ENCODE assay signal across 8 cellular contexts in genomic region chr2:112765251-112765650, GRCh38. TPM values are rescaled to one million over a fixed set of nuclear protein-coding genes. Genes with fewer than 3 reads are reported as not detected.
DNase-seq lines count a peak whose midpoint lies in the region; ATAC-seq lines count a peak whose summit lies in the region.

No MANE protein-coding gene starts in this region.

- H3K36me3 ChIP-seq in MG63 = peaks cover 27% of the 10 kb centered on the region
- no peaks in the 10 kb centered on the region for H3K36me3 ChIP-seq in duodenal mucosa (ENCODE audit: control insufficient read depth in 1 of 2, insufficient read depth in 2 of 2, low read length in 2 of 2)
- peaks cover 2 to 22% of the 10 kb centered on the region in 2 donors for H3K36me3 ChIP-seq in neuronal stem cell (replicated peaks in 1 of 2; ENCODE audit: control insufficient read depth in 2 of 2, insufficient read depth in 2 of 2, low read length in 2 of 2)

- H2AK5ac ChIP-seq in neuronal stem cell (ENCODE audit: low read depth, low read length) = no peak overlapping the region

- peaks cover 2% of the 10 kb centered on the region for H3K79me1 ChIP-seq in neuronal stem cell (ENCODE audit: low read depth, low read length)

- peak overlapping the region; percentile 97 for H2AFZ ChIP-seq in neuronal stem cell (ENCODE audit: low read length)

- H3K27me3 ChIP-seq in MG63 = no peaks in the 10 kb centered on the region
- H3K27me3 ChIP-seq in duodenal mucosa (ENCODE audit: control insufficient read depth in 1 of 2, insufficient read depth in 2 of 2, low read length in 2 of 2) = no peaks in the 10 kb centered on the region
- H3K27me3 ChIP-seq in neuronal stem cell (ENCODE audit: control insufficient read depth in 3 of 3, insufficient read depth in 3 of 3, low read depth in 1 of 3, low read length in 3 of 3) = no peaks in the 10 kb centered on the region

- H3K18ac ChIP-seq in neuronal stem cell (ENCODE audit: low read length) = no peak overlapping the region

- no CpG with 5 or more reads among the region's 4 CpGs for WGBS in neuronal stem cell (ENCODE audit: extremely low coverage in 2 of 2, insufficient read length in 2 of 2, insufficient replicate concordance in 1 of 2), 2 donors

- H2BK15ac ChIP-seq in neuronal stem cell (ENCODE audit: low read length) = no peak overlapping the region

- no peak overlapping the region for H2BK5ac ChIP-seq in neuronal stem cell (ENCODE audit: low read length)

- H3K23ac ChIP-seq in neuronal stem cell (ENCODE audit: low read depth, low read length, poor library complexity) = no peak overlapping the region

- peak; percentile 8 for DNase-seq in DMS79 (lab: John Stamatoyannopoulos, UW)
- no peak for DNase-seq in MG63
- DNase-seq in neuronal stem cell (ENCODE audit: low spot score) = no peak
- DNase-seq in NCI-H2029 treated with DMSO at 0.1 percent for 48 hours (lab: John Stamatoyannopoulos, UW) = no peak
- no peak for DNase-seq in caudate nucleus (lab: John Stamatoyannopoulos, UW)
- no peak for DNase-seq in KG1 (lab: John Stamatoyannopoulos, UW)

- H2BK12ac ChIP-seq in neuronal stem cell (ENCODE audit: low read length) = no peak overlapping the region

- H3K9ac ChIP-seq in duodenal mucosa (ENCODE audit: low read depth in 1 of 2, low read length in 2 of 2) (peak overlapping the region; percentile 35 to 57), neuronal stem cell (ENCODE audit: low read depth, low read length, poor library complexity) (no peak overlapping the region)

- peaks cover 5% of the 10 kb centered on the region for H3K9me3 ChIP-seq in MG63
- H3K9me3 ChIP-seq in duodenal mucosa (ENCODE audit: control insufficient read depth in 1 of 2, low read length in 2 of 2) = no peaks in the 10 kb centered on the region
- H3K9me3 ChIP-seq in neuronal stem cell (replicated peaks in 1 of 2; ENCODE audit: control insufficient read depth in 2 of 2, insufficient read depth in 1 of 2, low read depth in 1 of 2, low read length in 2 of 2) = no peaks in the 10 kb centered on the region

- H3K4me2 ChIP-seq in neuronal stem cell (ENCODE audit: insufficient read depth, low read length, poor library complexity, severe bottlenecking) = no peak overlapping the region

- no peak overlapping the region for H4K91ac ChIP-seq in neuronal stem cell (ENCODE audit: low read depth, low read length, poor library complexity)

- H3K4me1 ChIP-seq in duodenal mucosa (ENCODE audit: control insufficient read depth in 1 of 2, insufficient read depth in 2 of 2, low read length in 2 of 2) (peaks cover 14 to 17% of the 10 kb centered on the region in 2 donors), neuronal stem cell (ENCODE audit: control insufficient read depth in 2 of 2, insufficient read depth in 1 of 2, low read depth in 1 of 2, low read length in 2 of 2) (peaks cover 0 to 5% of the 10 kb centered on the region in 2 donors)

- no peak overlapping the region for H3K14ac ChIP-seq in neuronal stem cell (ENCODE audit: low read length)

- H3K4me3 ChIP-seq in MG63 (peak overlapping the region; percentile 81), duodenal mucosa (ENCODE audit: low read depth in 1 of 2, low read length in 2 of 2) (peak overlapping the region; percentile 80 to 84), neuronal stem cell (ENCODE audit: low read length in 2 of 2) (peak overlapping the region in 1 of 2 donors; percentile 91)

- H2BK120ac ChIP-seq in neuronal stem cell (ENCODE audit: low read depth, low read length) = no peak overlapping the region

- H3K4ac ChIP-seq in neuronal stem cell (ENCODE audit: low read length) = no peak overlapping the region

- ATAC-seq in GM19023 (IDR thresholded peaks at IDR 0.05; ENCODE audit: unreplicated experiment) = no peak

- H3K27ac ChIP-seq in duodenal mucosa (ENCODE audit: low read depth, low read length) (no peak overlapping the region), neuronal stem cell (replicated peaks; ENCODE audit: low read length) (no peak overlapping the region), caudate nucleus (ENCODE audit: low read depth, low read length) (no peak overlapping the region)

- H4K8ac ChIP-seq in neuronal stem cell (ENCODE audit: low read depth, low read length) = no peak overlapping the region

RNA-seq across cellular contexts. Expression of gene CKAP2L, which starts 0.8 kb away (rescaled TPM):
- total RNA-seq in MG63 (2014; rRNA removed; shearing (Covaris generic); ENCODE audit: low replicate concordance) = 19.4 and 19.9 TPM in 2 replicates
- 28.3 TPM for polyA plus RNA-seq in neuronal stem cell (2013, experiment 1 of 2)
- polyA plus RNA-seq in neuronal stem cell (2013, experiment 2 of 2) = 30.0 TPM

RNA-seq across cellular contexts. Expression of gene IL1A, which starts 19.0 kb away (rescaled TPM):
- total RNA-seq in MG63 (2014; rRNA removed; shearing (Covaris generic); ENCODE audit: low replicate concordance) = 2.1 TPM in 1 of 2 replicates, not detected in the other
- polyA plus RNA-seq in neuronal stem cell (2013, experiment 1 of 2) = 1.1 TPM
- polyA plus RNA-seq in neuronal stem cell (2013, experiment 2 of 2) = 0.79 TPM

RNA-seq across cellular contexts. Expression of gene NT5DC4, which starts 44.4 kb away (rescaled TPM):
- not detected in 2 replicates for total RNA-seq in MG63 (2014; rRNA removed; shearing (Covaris generic); ENCODE audit: low replicate concordance)
- not detected for polyA plus RNA-seq in neuronal stem cell (2013, experiment 1 of 2)
- not detected for polyA plus RNA-seq in neuronal stem cell (2013, experiment 2 of 2)
